Comparison of ENCODE assay signal across 8 cellular contexts in genomic region chr1:115771847-115772457, GRCh38. TPM values are rescaled to one million over a fixed set of nuclear protein-coding genes. Genes with fewer than 3 reads are reported as not detected.
DNase-seq lines count a peak whose midpoint lies in the region; ATAC-seq and TF ChIP-seq lines count a peak whose summit lies in the region.

No MANE protein-coding gene starts in this region.

- H3K9ac ChIP-seq in SK-N-SH (no peak overlapping the region), mesenchymal stem cell (ENCODE audit: low read length) (peak overlapping the region; percentile 81)

- H3K4me2 ChIP-seq in SK-N-SH, result no peak overlapping the region
- peak overlapping the region; percentile 48 for H3K4me2 ChIP-seq in mesenchymal stem cell (ENCODE audit: low read length, poor library complexity, severe bottlenecking)

- no peaks in the 10 kb centered on the region for H3F3A ChIP-seq in SK-N-SH (replicated peaks; ENCODE audit: insufficient read depth)

- H4K8ac ChIP-seq in mesenchymal stem cell (ENCODE audit: low read length), result no peak overlapping the region

- no peak overlapping the region for H3K4ac ChIP-seq in mesenchymal stem cell (ENCODE audit: low read depth in 1 of 2, low read length in 2 of 2)

- no peak overlapping the region for H4K91ac ChIP-seq in mesenchymal stem cell (ENCODE audit: low read length)

- peak; percentile 93 for TF ChIP-seq RAD21 in SK-N-SH (IDR thresholded peaks at IDR 0.05; ENCODE audit: low read length)

- H2AFZ ChIP-seq in SK-N-SH (ENCODE audit: low read depth) (peak overlapping the region; percentile 80), mesenchymal stem cell (ENCODE audit: low read depth, low read length) (no peak overlapping the region)

- WGBS in SK-N-SH (ENCODE audit: low lambda C conversion rate), result 28% methylated on average over 10 of the region's 10 CpGs
- 34% methylated on average over 10 of the region's 10 CpGs for WGBS in mesenchymal stem cell

- peak; percentile 69 for DNase-seq in AG09319 (ENCODE audit: extremely low read depth, low read depth)
- peak; percentile 79 for DNase-seq in NCI-H128 (lab: John Stamatoyannopoulos, UW; ENCODE audit: unreplicated experiment)
- DNase-seq in SK-N-SH, result peak; percentile 68
- DNase-seq in epithelial cell of prostate (ENCODE audit: low read depth, low spot score), result peak; percentile 91
- DNase-seq in mesenchymal stem cell, result peak; percentile 88
- peak; percentile 66 to 82 for DNase-seq in uterus

- no peak for TF ChIP-seq POLR2A in uterus (IDR thresholded peaks at IDR 0.05)

- no peak for TF ChIP-seq EP300 in SK-N-SH (IDR thresholded peaks at IDR 0.05; ENCODE audit: borderline replicate concordance in 1 of 2, low read depth in 1 of 2, low read length in 1 of 2)

- no peak overlapping the region for H2BK12ac ChIP-seq in mesenchymal stem cell (ENCODE audit: low read length in 2 of 2)

- H2BK120ac ChIP-seq in mesenchymal stem cell (ENCODE audit: low read depth, low read length), result no peak overlapping the region

- H3K18ac ChIP-seq in mesenchymal stem cell (ENCODE audit: low read depth in 1 of 2, low read length in 2 of 2), result no peak overlapping the region

- H2AK5ac ChIP-seq in mesenchymal stem cell (ENCODE audit: low read length, severe bottlenecking), result no peak overlapping the region

- POLR2A ChIA-PET in SK-N-SH (lab: Yijun Ruan, JAX), result no interaction called here

- no peaks in the 10 kb centered on the region for H4K20me1 ChIP-seq in SK-N-SH (ENCODE audit: insufficient read depth)

- peak; percentile 75 for TF ChIP-seq CTCF in AG09319 (IDR thresholded peaks at IDR 0.05; ENCODE audit: low read depth, low read length)
- peak; percentile 74 for TF ChIP-seq CTCF in SK-N-SH (IDR thresholded peaks at IDR 0.05)
- TF ChIP-seq CTCF in uterus (IDR thresholded peaks at IDR 0.05), result peak; percentile 68 to 84 (median 74)

- CTCF ChIA-PET in SK-N-SH (lab: Yijun Ruan, JAX), result interaction anchor here (0.6 to 7.5 kb wide), 46 partner anchors 9 to 727 kb away, joined by 3 to 106 read pairs (median 5); no protein-coding TSS in a partner anchor

- H3K27ac ChIP-seq in SK-N-SH (ENCODE audit: low read depth in 2 of 2, low read length in 1 of 2) (no peak overlapping the region), epithelial cell of prostate (peak overlapping the region; percentile 87), mesenchymal stem cell (ENCODE audit: low read length, poor library complexity, severe bottlenecking) (no peak overlapping the region), uterus (peak overlapping the region in 1 of 2 donors; percentile 59)

- H3K4me3 ChIP-seq in SK-N-SH (ENCODE audit: low read depth in 2 of 2, low read length in 1 of 2) (no peak overlapping the region; a peak in 1 of 4 replicates), mesenchymal stem cell (ENCODE audit: insufficient read depth in 1 of 2, low read depth in 1 of 2, low read length in 2 of 2) (peak overlapping the region in 1 of 2 experiments; percentile 15), uterus (no peak overlapping the region)

- H3K9me3 ChIP-seq in SK-N-SH (no peaks in the 10 kb centered on the region), mesenchymal stem cell (ENCODE audit: control insufficient read depth, low read length) (no peaks in the 10 kb centered on the region), uterus (no peaks in the 10 kb centered on the region)

- ATAC-seq in GM18498 (IDR thresholded peaks at IDR 0.05; ENCODE audit: unreplicated experiment) (peak; percentile 94), HG02885 (IDR thresholded peaks at IDR 0.05; ENCODE audit: poor library complexity, unreplicated experiment) (peak; percentile 89)

- no peak overlapping the region for H2BK15ac ChIP-seq in mesenchymal stem cell (ENCODE audit: low read depth, poor library complexity, severe bottlenecking)

- H3K79me2 ChIP-seq in SK-N-SH (ENCODE audit: insufficient read depth), result no peaks in the 10 kb centered on the region

- intact Hi-C loops in uterus (cut with DNase I; ENCODE audit: low total_unique reads), result loop anchor here (10.0 kb wide), 1 partner anchor 57 kb away; no protein-coding TSS in a partner anchor

- no peak overlapping the region for H3K23ac ChIP-seq in mesenchymal stem cell (ENCODE audit: low read length in 2 of 2)

- H3K14ac ChIP-seq in mesenchymal stem cell (ENCODE audit: low read length in 2 of 2), result no peak overlapping the region

- H3K36me3 ChIP-seq in SK-N-SH (replicated peaks in 1 of 2; ENCODE audit: control insufficient read depth in 1 of 2, insufficient read depth in 2 of 2, low read length in 1 of 2), result no peaks in the 10 kb centered on the region
- H3K36me3 ChIP-seq in mesenchymal stem cell (ENCODE audit: control insufficient read depth in 1 of 2, insufficient read depth in 2 of 2, low read depth in 1 of 2, low read length in 2 of 2), result no peaks in the 10 kb centered on the region
- H3K36me3 ChIP-seq in uterus, result no peaks in the 10 kb centered on the region

- no peak overlapping the region for H2BK5ac ChIP-seq in mesenchymal stem cell (ENCODE audit: low read depth, low read length, poor library complexity, severe bottlenecking)

- H3K27me3 ChIP-seq in SK-N-SH (ENCODE audit: insufficient read depth) (no peaks in the 10 kb centered on the region; the same call in 1 of the 2 replicates), mesenchymal stem cell (ENCODE audit: control insufficient read depth in 1 of 2, insufficient read depth in 1 of 2, low read length in 2 of 2) (no peaks in the 10 kb centered on the region), uterus (no peaks in the 10 kb centered on the region)

- peaks cover 0 to 4% of the 10 kb centered on the region in 2 experiments; a peak in 1 of 4 replicates for H3K4me1 ChIP-seq in SK-N-SH (ENCODE audit: control insufficient read depth in 1 of 2, insufficient read depth in 2 of 2, low read depth in 1 of 2, low read length in 1 of 2)
- peaks cover 2% of the 10 kb centered on the region for H3K4me1 ChIP-seq in mesenchymal stem cell (ENCODE audit: control insufficient read depth, insufficient read depth, low read depth, low read length)
- no peaks in the 10 kb centered on the region for H3K4me1 ChIP-seq in uterus

- no peaks in the 10 kb centered on the region for H3K9me2 ChIP-seq in SK-N-SH

- no peaks in the 10 kb centered on the region for H3K79me1 ChIP-seq in mesenchymal stem cell (replicated peaks; ENCODE audit: low read length, poor library complexity, severe bottlenecking)

TF ChIP-seq in SK-N-SH, 30 proteins besides CTCF, POLR2A, EP300 and RAD21:
- TF ChIP-seq RCOR1 (IDR thresholded peaks at IDR 0.05; ENCODE audit: low read length), result 0 out of 2 replicates have a peak, but pooled peaks have one; percentile 25
- no peak for TF ChIP-seq IRF3 (IDR thresholded peaks at IDR 0.05; ENCODE audit: low read depth, low read length)
- TF ChIP-seq SMC3 (IDR thresholded peaks at IDR 0.05; ENCODE audit: low read depth, low read length), result peak; percentile 88
- TF ChIP-seq REST (IDR thresholded peaks at IDR 0.05; ENCODE audit: low read depth, low read length), result no peak
- TF ChIP-seq TAF1 (IDR thresholded peaks at IDR 0.05; ENCODE audit: borderline replicate concordance, low read depth, low read length), result no peak
- no peak for TF ChIP-seq GATA2 (CRISPR knock-in tag; IDR thresholded peaks at IDR 0.05)
- peak; percentile 24; the same call in 1 of the 2 replicates for TF ChIP-seq PBX3 (IDR thresholded peaks at IDR 0.05)

RNA-seq across cellular contexts. Expression of gene CASQ2, which starts 3.4 kb away (rescaled TPM):
- not detected in 2 replicates for polyA plus RNA-seq in SK-N-SH (2012; rRNA removed)
- not detected in 2 replicates for polyA plus RNA-seq in SK-N-SH (2012; cell fraction: cytosol; rRNA removed)
- polyA plus RNA-seq in SK-N-SH (2012; cell fraction: nucleus; rRNA removed), result not detected in 2 replicates
- not detected for polyA plus RNA-seq in mesenchymal stem cell (2013, experiment 1 of 2)
- not detected for polyA plus RNA-seq in mesenchymal stem cell (2013, experiment 2 of 2)
- 10 to 100 TPM in 2 of 4 donors, 1 to 10 TPM in 2; 1.5 to 30.2 (median 7.8) TPM for total RNA-seq in uterus
